24 cellular contexts compared by ENCODE assay signal in genomic region chr12:87491598-87491997, GRCh38.
DNase-seq lines count a peak whose midpoint lies in the region; ATAC-seq, FAIRE-seq and TF ChIP-seq lines count a peak whose summit lies in the region.
"Had no signal": no experiment of that assay in that cellular context is flagged by ENCODE, and none has a peak within 500 bp of the region (broad histone marks: within the 10 kb centered on the region; RNA-seq: fewer than 3 reads in every experiment).

No MANE protein-coding gene starts in this region.

- CTCF ChIA-PET in HepG2 (lab: Yijun Ruan, JAX; ENCODE audit: low intra/inter-chr PET ratio, low total read pairs): no interaction called here
- CTCF ChIA-PET in CD8-positive, alpha-beta T cell (lab: Charles Lee): no interaction called here

- 55% methylated on average over 3 of the region's 3 CpGs for WGBS in right lobe of liver (ENCODE audit: insufficient coverage, low coverage, low lambda C conversion rate, missing lambda C conversion rate)
- 15% methylated on average over 3 of the region's 3 CpGs for WGBS in HepG2 (ENCODE audit: low lambda C conversion rate)

- no peak for TF ChIP-seq CTCF in right lobe of liver (IDR thresholded peaks at IDR 0.05)
- no peak for TF ChIP-seq CTCF in HepG2 (CRISPR knock-in tag; IDR thresholded peaks at IDR 0.05)
- no peak for TF ChIP-seq CTCF in CD8-positive, alpha-beta T cell (IDR thresholded peaks at IDR 0.05)

- H3K36me3 ChIP-seq in right lobe of liver: no peaks in the 10 kb centered on the region
- no peaks in the 10 kb centered on the region for H3K36me3 ChIP-seq in HepG2 (replicated peaks in 1 of 2; ENCODE audit: control insufficient read depth in 1 of 2, insufficient read depth in 2 of 2, low read length in 2 of 2)
- no peaks in the 10 kb centered on the region for H3K36me3 ChIP-seq in CD8-positive, alpha-beta T cell (ENCODE audit: insufficient read depth, low read length)
- H3K36me3 ChIP-seq: BLaER1 treated with 17β-estradiol and CSF1 and Interleukin-3, amounts not matched to agents 10 nM and 100 nM had no signal

- intact Hi-C loops in right lobe of liver (cut with DNase I) (no loop called here), HepG2 (cut with micrococcal nuclease; ENCODE audit: unreplicated experiment) (no loop called here)
- intact Hi-C loops in CD8-positive, alpha-beta T cell (cut with DNase I, micrococcal nuclease): no loop called here

- H3K9me3 Mint-ChIP-seq in CD8-positive, alpha-beta T cell: peaks cover 3% of the 10 kb centered on the region

- TF ChIP-seq POLR2A in right lobe of liver (IDR thresholded peaks at IDR 0.05): no peak
- no peak for TF ChIP-seq POLR2A in HepG2 (IDR thresholded peaks at IDR 0.05; ENCODE audit: insufficient read depth in 1 of 2, low read depth in 2 of 2, low read length in 2 of 2)

- no peak overlapping the region for H3K4me2 ChIP-seq in HepG2 (ENCODE audit: low read depth, low read length)
- H3K4me2 ChIP-seq: BLaER1 treated with 17β-estradiol and CSF1 and Interleukin-3, amounts not matched to agents 10 nM and 100 nM had no signal

- no peak for FAIRE-seq in HepG2 (lab: Jason Lieb, UNC)
- FAIRE-seq: G401.6, GM12891, GM19239 had no signal

- no peak overlapping the region for H3K4me3 ChIP-seq in right lobe of liver
- H3K4me3 ChIP-seq in HepG2 (replicated peaks in 1 of 3; ENCODE audit: insufficient read depth in 1 of 3, low read depth in 2 of 3, low read length in 3 of 3): no peak overlapping the region
- H3K4me3 ChIP-seq in CD8-positive, alpha-beta T cell (ENCODE audit: low read depth, low read length): no peak overlapping the region
- H3K4me3 ChIP-seq: BLaER1 treated with 17β-estradiol and CSF1 and Interleukin-3, amounts not matched to agents 10 nM and 100 nM had no signal

- in situ Hi-C loops in HepG2 (cut with HindIII; ENCODE audit: extremely low pct_ligation_motif_present, low pct_unique_long_range_greater_than_20kb): no loop called here

- H3K27me3 Mint-ChIP-seq in CD8-positive, alpha-beta T cell (ENCODE audit: low read depth): no peaks in the 10 kb centered on the region
- H3K27me3 Mint-ChIP-seq: B cell; CD4-positive, alpha-beta T cell; CD8-positive, alpha-beta memory T cell had no signal

- H4K20me1 ChIP-seq in HepG2 (ENCODE audit: insufficient read depth, low read length): no peaks in the 10 kb centered on the region
- H4K20me1 ChIP-seq: BLaER1 treated with 17β-estradiol and CSF1 and Interleukin-3, amounts not matched to agents 10 nM and 100 nM had no signal

- no peaks in the 10 kb centered on the region for H3K9me3 ChIP-seq in right lobe of liver
- peaks cover 81% of the 10 kb centered on the region for H3K9me3 ChIP-seq in HepG2 (ENCODE audit: low read length)
- H3K9me3 ChIP-seq in CD8-positive, alpha-beta T cell (ENCODE audit: low read length): no peaks in the 10 kb centered on the region
- H3K9me3 ChIP-seq: BLaER1 treated with 17β-estradiol and CSF1 and Interleukin-3, amounts not matched to agents 10 nM and 100 nM had no signal

- no peaks in the 10 kb centered on the region for H3K36me3 Mint-ChIP-seq in CD8-positive, alpha-beta T cell
- H3K36me3 Mint-ChIP-seq: CD8-positive, alpha-beta memory T cell had no signal

- H3K4me3 Mint-ChIP-seq in CD8-positive, alpha-beta T cell: no peak overlapping the region
- H3K4me3 Mint-ChIP-seq: B cell; CD4-positive, alpha-beta T cell; CD8-positive, alpha-beta memory T cell had no signal

- H3K4me1 ChIP-seq in right lobe of liver (peaks cover 0 to 14% (median 0%) of the 10 kb centered on the region in 4 donors), HepG2 (ENCODE audit: insufficient read depth, low read length) (no peaks in the 10 kb centered on the region)
- no peaks in the 10 kb centered on the region for H3K4me1 ChIP-seq in CD8-positive, alpha-beta T cell (ENCODE audit: insufficient read depth, low read length)
- H3K4me1 ChIP-seq: BLaER1 treated with 17β-estradiol and CSF1 and Interleukin-3, amounts not matched to agents 10 nM and 100 nM had no signal

- POLR2A ChIA-PET in HepG2 (lab: Yijun Ruan, JAX): no interaction called here
- POLR2A ChIA-PET in CD8-positive, alpha-beta T cell (lab: Charles Lee): no interaction called here

- ATAC-seq in right lobe of liver (peak; percentile 72 to 85 (median 79)), HepG2 (no peak), left lobe of liver (peak; percentile 72), HG03439 (IDR thresholded peaks at IDR 0.05; ENCODE audit: unreplicated experiment) (no peak)
- ATAC-seq in CD8-positive, alpha-beta T cell: no peak

- H3K4me1 Mint-ChIP-seq in CD8-positive, alpha-beta T cell (ENCODE audit: low read depth): no peaks in the 10 kb centered on the region
- H3K4me1 Mint-ChIP-seq: B cell; CD8-positive, alpha-beta memory T cell had no signal

- no peak overlapping the region for H3K27ac ChIP-seq in right lobe of liver
- H3K27ac ChIP-seq in HepG2 (ENCODE audit: extremely low read length, insufficient read depth, low read length): no peak overlapping the region
- H3K27ac ChIP-seq in CD8-positive, alpha-beta T cell (ENCODE audit: low read depth, low read length): no peak overlapping the region
- H3K27ac ChIP-seq: BLaER1 treated with 17β-estradiol and CSF1 and Interleukin-3, amounts not matched to agents 10 nM and 100 nM; C4-2B had no signal

- TF ChIP-seq EP300 in HepG2 (IDR thresholded peaks at IDR 0.05; ENCODE audit: low read depth in 2 of 2, low read length in 2 of 2) (no peak), HepG2 (CRISPR knock-in tag; IDR thresholded peaks at IDR 0.05; ENCODE audit: borderline replicate concordance) (no peak)

- DNase-seq in right lobe of liver: no peak
- DNase-seq in HepG2 (ENCODE audit: low spot score): no peak
- peak; percentile 10 for DNase-seq in HuH-7 (ENCODE audit: low spot score)
- DNase-seq in left lobe of liver (ENCODE audit: low spot score): no peak
- DNase-seq in CD8-positive, alpha-beta T cell: no peak
- no peak for DNase-seq in EL
- DNase-seq: 8988T; AML-193; CD4-positive, alpha-beta T cell; CD8-positive, alpha-beta memory T cell; COR-L47; DMS 273 treated with DMSO at 0.1 percent for 48 hours; DMS153; DMS53; DMS79; DND-41; GF-D8 had no signal

- H3K9ac ChIP-seq in HepG2 (ENCODE audit: insufficient read depth, low read depth, low read length): no peak overlapping the region
- H3K9ac ChIP-seq: BLaER1 treated with 17β-estradiol and CSF1 and Interleukin-3, amounts not matched to agents 10 nM and 100 nM had no signal

- no TSS peak for BruUV-seq in HepG2 (replicated peaks; lab: Mats Ljungman, UMichigan)

- no peak overlapping the region for H2AFZ ChIP-seq in HepG2 (ENCODE audit: low read length)

- H3K79me2 ChIP-seq in HepG2 (ENCODE audit: insufficient read depth, low read length): no peaks in the 10 kb centered on the region

- H3K27me3 ChIP-seq in right lobe of liver (no peaks in the 10 kb centered on the region), HepG2 (ENCODE audit: control insufficient read depth in 1 of 2, insufficient read depth in 2 of 2, low read length in 2 of 2) (no peaks in the 10 kb centered on the region)
- H3K27me3 ChIP-seq in CD8-positive, alpha-beta T cell (ENCODE audit: insufficient read depth, low read length): no peaks in the 10 kb centered on the region
- H3K27me3 ChIP-seq: BLaER1 treated with 17β-estradiol and CSF1 and Interleukin-3, amounts not matched to agents 10 nM and 100 nM had no signal

- no peak for TF ChIP-seq RAD21 in HepG2 (CRISPR knock-in tag; IDR thresholded peaks at IDR 0.05)

- H3K27ac Mint-ChIP-seq in CD8-positive, alpha-beta T cell: no peak overlapping the region
- H3K27ac Mint-ChIP-seq: B cell; CD4-positive, alpha-beta T cell; CD8-positive, alpha-beta memory T cell had no signal

TF ChIP-seq in HepG2, 621 proteins besides CTCF, POLR2A, EP300 and RAD21 (continues in another document):
- TF ChIP-seq, protein P1, sequence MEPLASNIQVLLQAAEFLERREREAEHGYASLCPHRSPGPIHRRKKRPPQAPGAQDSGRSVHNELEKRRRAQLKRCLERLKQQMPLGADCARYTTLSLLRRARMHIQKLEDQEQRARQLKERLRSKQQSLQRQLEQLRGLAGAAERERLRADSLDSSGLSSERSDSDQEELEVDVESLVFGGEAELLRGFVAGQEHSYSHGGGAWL (CRISPR knock-in tag; IDR thresholded peaks at IDR 0.05): no peak
- TF ChIP-seq ZNF136 (CRISPR knock-in tag; IDR thresholded peaks at IDR 0.05; ENCODE audit: low read depth): no peak
- TF ChIP-seq ZNF510 (CRISPR knock-in tag; IDR thresholded peaks at IDR 0.05; ENCODE audit: low read depth): no peak
- no peak for TF ChIP-seq ZNF441 (CRISPR knock-in tag; IDR thresholded peaks at IDR 0.05; ENCODE audit: borderline replicate concordance)
- no peak for TF ChIP-seq ZNF367 (CRISPR knock-in tag; IDR thresholded peaks at IDR 0.05; ENCODE audit: borderline replicate concordance)
- no peak for TF ChIP-seq SNRNP70 (IDR thresholded peaks at IDR 0.05; ENCODE audit: low read depth, low read length)
- TF ChIP-seq MLLT10 (CRISPR knock-in tag; IDR thresholded peaks at IDR 0.05): no peak
- TF ChIP-seq PRMT3 (CRISPR knock-in tag; IDR thresholded peaks at IDR 0.05; ENCODE audit: borderline replicate concordance, low read depth): no peak
- TF ChIP-seq STAT6 (CRISPR knock-in tag; IDR thresholded peaks at IDR 0.05; ENCODE audit: borderline replicate concordance): no peak

Comparison
In these comparisons a context has a peak if more than half of its experiments do, and no peak if none do; other contexts are left out.
1. ATAC-seq: peak in right lobe of liver (4 of 4) and left lobe of liver (single experiment); none in HepG2 (single experiment), CD8-positive, alpha-beta T cell (single experiment) and HG03439 (single experiment).